Comparison of ENCODE assay signal across 8 cellular contexts in genomic region chr9:34993502-34994428, GRCh38. TPM values are rescaled to one million over a fixed set of nuclear protein-coding genes. Genes with fewer than 3 reads are reported as not detected.
DNase-seq lines count a peak whose midpoint lies in the region; ATAC-seq, FAIRE-seq and TF ChIP-seq lines count a peak whose summit lies in the region.

No MANE protein-coding gene starts in this region.

- ATAC-seq in GM18868 (IDR thresholded peaks at IDR 0.05; ENCODE audit: unreplicated experiment) = no peak

- no peak overlapping the region for H3K27ac Mint-ChIP-seq in T-helper 2 cell treated with Interferon-gamma antibody and Interleukin-4, amounts not matched to agents 5 μg/mL and 100 μg/mL, for 36 hours

- no peak overlapping the region for H2BK120ac ChIP-seq in neuronal stem cell (ENCODE audit: low read depth, low read length)

- H4K91ac ChIP-seq in neuronal stem cell (ENCODE audit: low read depth, low read length, poor library complexity) = no peak overlapping the region

- no peak overlapping the region for H2AFZ ChIP-seq in neuronal stem cell (ENCODE audit: low read length)

- DNase-seq in GM10266 (ENCODE audit: extremely low spot score) = peak; percentile 57
- DNase-seq in RCC 7860 (ENCODE audit: low spot score) = peak; percentile 11
- DNase-seq in fibroblast of gingiva (ENCODE audit: low read depth) = peak; percentile 50
- DNase-seq in neuronal stem cell (ENCODE audit: low spot score) = no peak
- no peak for DNase-seq in NCI-H1930 (lab: John Stamatoyannopoulos, UW)
- no peak for DNase-seq in SIG-M5 treated with dmso at 0.1 percent for 504 hours (lab: John Stamatoyannopoulos, UW; ENCODE audit: unreplicated experiment)
- DNase-seq in T-helper 2 cell treated with Interferon-gamma antibody and Interleukin-4, amounts not matched to agents 5 μg/mL and 100 μg/mL, for 36 hours (ENCODE audit: low spot score) = no peak

- H3K27ac ChIP-seq in neuronal stem cell (replicated peaks; ENCODE audit: low read length) = peak overlapping the region; percentile 33

- no peak overlapping the region for H4K8ac ChIP-seq in neuronal stem cell (ENCODE audit: low read depth, low read length)

- FAIRE-seq in RCC 7860 (lab: Jason Lieb, UNC) = no peak

- peaks cover 13% of the 10 kb centered on the region for H3K4me1 Mint-ChIP-seq in T-helper 2 cell treated with Interferon-gamma antibody and Interleukin-4, amounts not matched to agents 5 μg/mL and 100 μg/mL, for 36 hours (ENCODE audit: low read depth)

- H2AK5ac ChIP-seq in neuronal stem cell (ENCODE audit: low read depth, low read length) = no peak overlapping the region

- H3K79me1 ChIP-seq in neuronal stem cell (ENCODE audit: low read depth, low read length) = no peaks in the 10 kb centered on the region

- no peak overlapping the region for H2BK15ac ChIP-seq in neuronal stem cell (ENCODE audit: low read length)

- H3K9ac ChIP-seq in neuronal stem cell (ENCODE audit: low read depth, low read length, poor library complexity) = peak overlapping the region; percentile 14

- peaks cover 3% of the 10 kb centered on the region for H3K36me3 Mint-ChIP-seq in T-helper 2 cell treated with Interferon-gamma antibody and Interleukin-4, amounts not matched to agents 5 μg/mL and 100 μg/mL, for 36 hours (ENCODE audit: low read depth)

- H3K4me3 Mint-ChIP-seq in T-helper 2 cell treated with Interferon-gamma antibody and Interleukin-4, amounts not matched to agents 5 μg/mL and 100 μg/mL, for 36 hours = no peak overlapping the region

- H3K4me1 ChIP-seq in neuronal stem cell (ENCODE audit: control insufficient read depth in 2 of 2, insufficient read depth in 1 of 2, low read depth in 1 of 2, low read length in 2 of 2) = peaks cover 14 to 25% of the 10 kb centered on the region in 2 donors

- H3K23ac ChIP-seq in neuronal stem cell (ENCODE audit: low read depth, low read length, poor library complexity) = no peak overlapping the region

- no peaks in the 10 kb centered on the region for H3K27me3 ChIP-seq in neuronal stem cell (ENCODE audit: control insufficient read depth in 3 of 3, insufficient read depth in 3 of 3, low read depth in 1 of 3, low read length in 3 of 3)

- no peak overlapping the region for H3K4me3 ChIP-seq in neuronal stem cell (ENCODE audit: low read length in 2 of 2)

- peak overlapping the region; percentile 40 for H3K18ac ChIP-seq in neuronal stem cell (ENCODE audit: low read length)

- H2BK12ac ChIP-seq in neuronal stem cell (ENCODE audit: low read length) = no peak overlapping the region

- no peak overlapping the region for H3K4ac ChIP-seq in neuronal stem cell (ENCODE audit: low read length)

- WGBS in neuronal stem cell (ENCODE audit: extremely low coverage in 2 of 2, insufficient read length in 2 of 2, insufficient replicate concordance in 1 of 2), 2 donors = no CpG with 5 or more reads among the region's 10 CpGs

- no peak overlapping the region for H2BK5ac ChIP-seq in neuronal stem cell (ENCODE audit: low read length)

- no peak overlapping the region for H3K4me2 ChIP-seq in neuronal stem cell (ENCODE audit: insufficient read depth, low read length, poor library complexity, severe bottlenecking)

- no peak overlapping the region for H3K14ac ChIP-seq in neuronal stem cell (ENCODE audit: low read length)

- no peaks in the 10 kb centered on the region for H3K9me3 ChIP-seq in neuronal stem cell (replicated peaks in 1 of 2; ENCODE audit: control insufficient read depth in 2 of 2, insufficient read depth in 1 of 2, low read depth in 1 of 2, low read length in 2 of 2)

- no peaks in the 10 kb centered on the region for H3K9me3 Mint-ChIP-seq in T-helper 2 cell treated with Interferon-gamma antibody and Interleukin-4, amounts not matched to agents 5 μg/mL and 100 μg/mL, for 36 hours

- no peaks in the 10 kb centered on the region for H3K27me3 Mint-ChIP-seq in T-helper 2 cell treated with Interferon-gamma antibody and Interleukin-4, amounts not matched to agents 5 μg/mL and 100 μg/mL, for 36 hours (ENCODE audit: low read depth)

- H3K36me3 ChIP-seq in neuronal stem cell (replicated peaks in 1 of 2; ENCODE audit: control insufficient read depth in 2 of 2, insufficient read depth in 2 of 2, low read length in 2 of 2) = peaks cover 34 to 36% of the 10 kb centered on the region in 2 donors

- no peak for TF ChIP-seq CTCF in GM10266 (IDR thresholded peaks at IDR 0.05; ENCODE audit: control insufficient read depth, insufficient read depth, low read depth, missing control alignments)

RNA-seq across cellular contexts. Expression of gene DNAJB5, which starts 4.2 kb away (rescaled TPM):
- 41.4 TPM for polyA plus RNA-seq in neuronal stem cell (2013, experiment 1 of 2)
- polyA plus RNA-seq in neuronal stem cell (2013, experiment 2 of 2) = 40.8 TPM

RNA-seq across cellular contexts. Expression of gene PHF24, which starts 35.7 kb away (rescaled TPM):
- 1.5 TPM for polyA plus RNA-seq in neuronal stem cell (2013, experiment 1 of 2)
- 1.4 TPM for polyA plus RNA-seq in neuronal stem cell (2013, experiment 2 of 2)

Comparison
In these comparisons a context has a peak if more than half of its experiments do, and no peak if none do; other contexts are left out.
1. DNase-seq: peak in GM10266 (single experiment), RCC 7860 (single experiment) and fibroblast of gingiva (single experiment); none in neuronal stem cell (single experiment), NCI-H1930 (0 of 2), SIG-M5 treated with dmso at 0.1 percent for 504 hours (single experiment) and T-helper 2 cell treated with Interferon-gamma antibody and Interleukin-4, amounts not matched to agents 5 μg/mL and 100 μg/mL, for 36 hours (single experiment).